In genomic region chr22:37157516-37158289, GRCh38 we compare ENCODE assay signal across 25 cellular contexts. TPM values are rescaled to one million over a fixed set of nuclear protein-coding genes. Genes with fewer than 3 reads are reported as not detected.
DNase-seq lines count a peak whose midpoint lies in the region; ATAC-seq, FAIRE-seq and TF ChIP-seq lines count a peak whose summit lies in the region.
"Had no signal": no experiment of that assay in that cellular context is flagged by ENCODE, and none has a peak within 500 bp of the region (broad histone marks: within the 10 kb centered on the region; RNA-seq: fewer than 3 reads in every experiment).

No MANE protein-coding gene starts in this region.

- CTCF ChIA-PET in CD8-positive, alpha-beta memory T cell (lab: Charles Lee), result interaction anchor here (1.3 to 2.4 kb wide), 2 partner anchors 36 to 42 kb away, joined by 3 to 7 read pairs; no protein-coding TSS in a partner anchor

- no peak overlapping the region for H3K27ac ChIP-seq in CD8-positive, alpha-beta memory T cell (ENCODE audit: low read depth, low read length)
- no peak overlapping the region for H3K27ac ChIP-seq in keratinocyte (ENCODE audit: control insufficient read depth, insufficient read depth, low read length)
- H3K27ac ChIP-seq: body of pancreas, dorsolateral prefrontal cortex, esophagus squamous epithelium, heart right ventricle, upper lobe of left lung had no signal

- peaks cover 9% of the 10 kb centered on the region for H3K9me3 Mint-ChIP-seq in T-helper 1 cell treated with Interleukin-12 subunit alpha and Interleukin-12 subunit beta and Interleukin-4 antibody, amounts not matched to agents 30 μg/mL and 1 μg/mL, for 36 hours
- H3K9me3 Mint-ChIP-seq in CD8-positive, alpha-beta memory T cell, result no peaks in the 10 kb centered on the region

- no peaks in the 10 kb centered on the region for H4K20me1 ChIP-seq in keratinocyte (ENCODE audit: control insufficient read depth, extremely low read depth, insufficient read depth, low read length)

- no peak overlapping the region for H3K4me2 ChIP-seq in keratinocyte (ENCODE audit: control insufficient read depth, extremely low read depth, insufficient read depth, low read depth, low read length)

- no peak overlapping the region for H3K4me3 Mint-ChIP-seq in T-helper 1 cell treated with Interleukin-12 subunit alpha and Interleukin-12 subunit beta and Interleukin-4 antibody, amounts not matched to agents 30 μg/mL and 1 μg/mL, for 36 hours
- peak overlapping the region in 4 of 7 donors; percentile 19 to 72 (median 52) for H3K4me3 Mint-ChIP-seq in CD8-positive, alpha-beta memory T cell
- H3K4me3 Mint-ChIP-seq: activated CD4-positive, alpha-beta T cell treated with anti-CD3 and anti-CD28 coated beads, Interleukin-2, amount 10 ng/mL, durations not matched to agents 7 days and 5 days had no signal

- no peak overlapping the region for H3K4me3 ChIP-seq in CD8-positive, alpha-beta memory T cell (ENCODE audit: low read length)
- H3K4me3 ChIP-seq in keratinocyte (ENCODE audit: control insufficient read depth in 2 of 3, extremely low read depth in 1 of 3, insufficient read depth in 2 of 3, low read depth in 1 of 3, low read length in 3 of 3) (no peak overlapping the region), foreskin fibroblast (ENCODE audit: low read depth in 1 of 2, low read length in 2 of 2) (no peak overlapping the region)
- H3K4me3 ChIP-seq: body of pancreas, dorsolateral prefrontal cortex, esophagus squamous epithelium, GM12878, heart right ventricle, upper lobe of left lung had no signal

- H3K27me3 Mint-ChIP-seq in T-helper 1 cell treated with Interleukin-12 subunit alpha and Interleukin-12 subunit beta and Interleukin-4 antibody, amounts not matched to agents 30 μg/mL and 1 μg/mL, for 36 hours (ENCODE audit: low read depth), result peaks cover 4% of the 10 kb centered on the region
- peaks cover 0 to 3% of the 10 kb centered on the region in 2 donors for H3K27me3 Mint-ChIP-seq in CD8-positive, alpha-beta memory T cell
- H3K27me3 Mint-ChIP-seq: activated CD4-positive, alpha-beta T cell treated with anti-CD3 and anti-CD28 coated beads, Interleukin-2, amount 10 ng/mL, durations not matched to agents 7 days and 5 days had no signal

- no peaks in the 10 kb centered on the region for H3K9me3 ChIP-seq in CD8-positive, alpha-beta memory T cell (ENCODE audit: low read length)
- peaks cover 4% of the 10 kb centered on the region for H3K9me3 ChIP-seq in keratinocyte (ENCODE audit: control insufficient read depth, low read depth, low read length)

- no peaks in the 10 kb centered on the region for H3K79me2 ChIP-seq in keratinocyte (ENCODE audit: control insufficient read depth, insufficient read depth, low read length)

- no peaks in the 10 kb centered on the region for H3K36me3 ChIP-seq in CD8-positive, alpha-beta memory T cell (ENCODE audit: insufficient read depth, low read length)
- H3K36me3 ChIP-seq in keratinocyte (ENCODE audit: control insufficient read depth in 2 of 2, extremely low read depth in 1 of 2, insufficient read depth in 2 of 2, low read length in 2 of 2), result no peaks in the 10 kb centered on the region
- H3K36me3 ChIP-seq: esophagus squamous epithelium, heart right ventricle, upper lobe of left lung had no signal

- H2AFZ ChIP-seq in keratinocyte (ENCODE audit: control insufficient read depth, low read length), result no peak overlapping the region

- H3K36me3 Mint-ChIP-seq in T-helper 1 cell treated with Interleukin-12 subunit alpha and Interleukin-12 subunit beta and Interleukin-4 antibody, amounts not matched to agents 30 μg/mL and 1 μg/mL, for 36 hours (ENCODE audit: low read depth), result peaks cover 3% of the 10 kb centered on the region
- no peaks in the 10 kb centered on the region for H3K36me3 Mint-ChIP-seq in CD8-positive, alpha-beta memory T cell

- no peaks in the 10 kb centered on the region for H3K27me3 ChIP-seq in CD8-positive, alpha-beta memory T cell (ENCODE audit: insufficient read depth, low read length, poor library complexity, severe bottlenecking)
- peaks cover 8% of the 10 kb centered on the region for H3K27me3 ChIP-seq in keratinocyte (ENCODE audit: control insufficient read depth, extremely low read depth, insufficient read depth, low read length)
- H3K27me3 ChIP-seq: body of pancreas, upper lobe of left lung had no signal

- POLR2A ChIA-PET in CD8-positive, alpha-beta memory T cell (lab: Charles Lee), result no interaction called here

- no peak overlapping the region for H3K9ac ChIP-seq in keratinocyte (ENCODE audit: control insufficient read depth, extremely low read depth, insufficient read depth, low read length)

- peak overlapping the region; percentile 13 for H3K27ac Mint-ChIP-seq in T-helper 1 cell treated with Interleukin-12 subunit alpha and Interleukin-12 subunit beta and Interleukin-4 antibody, amounts not matched to agents 30 μg/mL and 1 μg/mL, for 36 hours
- peak overlapping the region in 7 of 8 donors; percentile 51 to 99 (median 93) for H3K27ac Mint-ChIP-seq in CD8-positive, alpha-beta memory T cell

- H3K9me1 ChIP-seq in keratinocyte (ENCODE audit: control insufficient read depth, extremely low read depth, insufficient read depth, low read length), result no peaks in the 10 kb centered on the region

- no peak for TF ChIP-seq CTCF in keratinocyte (optimal IDR thresholded peaks at IDR 0.05 in 1 of 3, IDR thresholded peaks at IDR 0.05 in 1 of 3, conservative IDR thresholded peaks at IDR 0.05 in 1 of 3; ENCODE audit: extremely low read depth in 1 of 3, insufficient read depth in 2 of 3, low read length in 3 of 3)
- no peak for TF ChIP-seq CTCF in foreskin fibroblast (IDR thresholded peaks at IDR 0.05; ENCODE audit: low read depth, low read length)

- H3K4me1 ChIP-seq in CD8-positive, alpha-beta memory T cell (ENCODE audit: insufficient read depth, low read length), result peaks cover 30% of the 10 kb centered on the region
- no peaks in the 10 kb centered on the region for H3K4me1 ChIP-seq in keratinocyte (ENCODE audit: control insufficient read depth, extremely low read depth, insufficient read depth, low read length)
- H3K4me1 ChIP-seq: body of pancreas, esophagus squamous epithelium, upper lobe of left lung had no signal

- no peak for DNase-seq in T-helper 1 cell
- DNase-seq in CD8-positive, alpha-beta memory T cell, result no peak
- DNase-seq in keratinocyte (ENCODE audit: low read depth, low spot score), result no peak
- DNase-seq in foreskin fibroblast, result no peak
- no peak for DNase-seq in stimulated activated naive CD4-positive, alpha-beta T cell (lab: John Stamatoyannopoulos, UW)
- DNase-seq in mesenteric fat pad (ENCODE audit: low spot score), result no peak
- DNase-seq: 8988T; activated CD4-positive, alpha-beta T cell treated with anti-CD3 and anti-CD28 coated beads, Interleukin-2, amount 10 ng/mL, durations not matched to agents 7 days and 5 days; body of pancreas; dorsolateral prefrontal cortex; esophagus squamous epithelium; H7; heart right ventricle; MM.1S; NCI-H774; nucleus accumbens; stimulated activated CD4-positive, alpha-beta T cell treated with anti-CD3 and anti-CD28 coated beads, Interleukin-4, amount 100 ng/mL, for 4 hours; upper lobe of left lung had no signal

- peak; percentile 45 for ATAC-seq in SK-N-SH treated with all-trans-retinoic acid at 6 μM for 48 hours
- ATAC-seq: body of pancreas, GM12878, heart right ventricle, Panc1, sciatic nerve had no signal

- FAIRE-seq in keratinocyte (lab: Jason Lieb, UNC), result peak; percentile 29
- FAIRE-seq: GM12878, HTR-8/SVneo had no signal

- dilution Hi-C loops in keratinocyte (cut with MboI; ENCODE audit: extremely low pct_ligation_motif_present, low sequenced_read_pairs), result no loop called here

- peaks cover 52% of the 10 kb centered on the region for H3K4me1 Mint-ChIP-seq in T-helper 1 cell treated with Interleukin-12 subunit alpha and Interleukin-12 subunit beta and Interleukin-4 antibody, amounts not matched to agents 30 μg/mL and 1 μg/mL, for 36 hours (ENCODE audit: low read depth)
- H3K4me1 Mint-ChIP-seq in CD8-positive, alpha-beta memory T cell, result peaks cover 54 to 63% (median 59%) of the 10 kb centered on the region in 3 donors

RNA-seq across cellular contexts. Expression of gene IL2RB, which starts 8.0 kb away (rescaled TPM):
- total RNA-seq in CD8-positive, alpha-beta memory T cell, result 100 to 1,000 TPM; 238 to 243 TPM
- 459 TPM for polyA plus RNA-seq in CD8-positive, alpha-beta memory T cell
- polyA plus RNA-seq in keratinocyte, result 0.08 to 0.24 TPM (median 0.12 TPM) in 3 replicates
- not detected for polyA plus RNA-seq in keratinocyte (2011; ENCODE audit: low read depth)
- 0.07 and 0.22 TPM in 2 replicates for polyA plus RNA-seq in keratinocyte (2011; cell fraction: cytosol; rRNA removed)
- 0.79 and 0.83 TPM in 2 replicates for polyA plus RNA-seq in keratinocyte (2011; cell fraction: nucleus; rRNA removed)
- polyA plus RNA-seq in keratinocyte (2012; ENCODE audit: low replicate concordance), result 0.19 and 0.27 TPM in 2 replicates
- polyA minus RNA-seq in keratinocyte, result 0.07 to 0.48 TPM in 2 of 3 replicates, not detected in the other
- not detected for polyA minus RNA-seq in keratinocyte (2011; cell fraction: cytosol; rRNA and poly(A)+ RNA removed)
- polyA minus RNA-seq in keratinocyte (2011; cell fraction: nucleus; rRNA and poly(A)+ RNA removed), result 0.70 TPM in 1 of 2 replicates, not detected in the other
- total RNA-seq in mesenteric fat pad, result 1.7 TPM

RNA-seq across cellular contexts. Expression of gene C1QTNF6, which starts 30.3 kb away (rescaled TPM):
- total RNA-seq in CD8-positive, alpha-beta memory T cell, result 1 to 10 TPM; 3.6 to 4.3 TPM
- 1.8 TPM for polyA plus RNA-seq in CD8-positive, alpha-beta memory T cell
- polyA plus RNA-seq in keratinocyte, result 17.1 to 28.2 TPM (median 25.4 TPM) in 3 replicates
- polyA plus RNA-seq in keratinocyte (2011; ENCODE audit: low read depth), result 5.9 TPM
- polyA plus RNA-seq in keratinocyte (2011; cell fraction: cytosol; rRNA removed), result 16.4 and 20.3 TPM in 2 replicates
- 76.5 and 95.8 TPM in 2 replicates for polyA plus RNA-seq in keratinocyte (2011; cell fraction: nucleus; rRNA removed)
- 13.1 and 26.3 TPM in 2 replicates for polyA plus RNA-seq in keratinocyte (2012; ENCODE audit: low replicate concordance)
- 12.5 to 42.9 TPM (median 15.4 TPM) in 3 replicates for polyA minus RNA-seq in keratinocyte
- 27.2 TPM for polyA minus RNA-seq in keratinocyte (2011; cell fraction: cytosol; rRNA and poly(A)+ RNA removed)
- 26.8 and 29.2 TPM in 2 replicates for polyA minus RNA-seq in keratinocyte (2011; cell fraction: nucleus; rRNA and poly(A)+ RNA removed)
- 1.3 TPM for total RNA-seq in mesenteric fat pad

RNA-seq across cellular contexts. Expression of gene TMPRSS6, which starts 48.2 kb away (rescaled TPM):
- total RNA-seq in CD8-positive, alpha-beta memory T cell, result under 1 TPM; 0.42 to 0.68 TPM
- 0.16 TPM for polyA plus RNA-seq in CD8-positive, alpha-beta memory T cell
- not detected in 3 replicates for polyA plus RNA-seq in keratinocyte
- not detected for polyA plus RNA-seq in keratinocyte (2011; ENCODE audit: low read depth)
- not detected in 2 replicates for polyA plus RNA-seq in keratinocyte (2011; cell fraction: cytosol; rRNA removed)
- not detected in 2 replicates for polyA plus RNA-seq in keratinocyte (2011; cell fraction: nucleus; rRNA removed)
- 0.06 and 0.14 TPM in 2 replicates for polyA plus RNA-seq in keratinocyte (2012; ENCODE audit: low replicate concordance)
- not detected in 3 replicates for polyA minus RNA-seq in keratinocyte
- not detected for polyA minus RNA-seq in keratinocyte (2011; cell fraction: cytosol; rRNA and poly(A)+ RNA removed)
- not detected in 2 replicates for polyA minus RNA-seq in keratinocyte (2011; cell fraction: nucleus; rRNA and poly(A)+ RNA removed)
- total RNA-seq in mesenteric fat pad, result not detected
- total RNA-seq: dorsolateral prefrontal cortex, H7, heart right ventricle, kidney epithelial cell, sciatic nerve had no signal
- polyA plus RNA-seq: heart right ventricle had no signal

RNA-seq across cellular contexts. Expression of gene SSTR3, which starts 54.6 kb away (rescaled TPM):
- total RNA-seq in CD8-positive, alpha-beta memory T cell, result under 1 TPM; 0.24 to 0.62 TPM
- 0.59 TPM for polyA plus RNA-seq in CD8-positive, alpha-beta memory T cell
- polyA plus RNA-seq in keratinocyte, result not detected in 3 replicates
- polyA plus RNA-seq in keratinocyte (2011; ENCODE audit: low read depth), result not detected
- polyA plus RNA-seq in keratinocyte (2011; cell fraction: cytosol; rRNA removed), result not detected in 2 replicates
- not detected in 2 replicates for polyA plus RNA-seq in keratinocyte (2011; cell fraction: nucleus; rRNA removed)
- polyA plus RNA-seq in keratinocyte (2012; ENCODE audit: low replicate concordance), result not detected in 2 replicates
- not detected in 3 replicates for polyA minus RNA-seq in keratinocyte
- polyA minus RNA-seq in keratinocyte (2011; cell fraction: cytosol; rRNA and poly(A)+ RNA removed), result not detected
- polyA minus RNA-seq in keratinocyte (2011; cell fraction: nucleus; rRNA and poly(A)+ RNA removed), result not detected in 2 replicates
- not detected for total RNA-seq in mesenteric fat pad
- total RNA-seq: esophagus squamous epithelium, heart right ventricle, kidney epithelial cell, sciatic nerve had no signal
- polyA plus RNA-seq: heart right ventricle had no signal

Comparison
In these comparisons a context has a peak if more than half of its experiments do, and no peak if none do; other contexts are left out.
1. RNA of gene IL2RB, which starts 8.0 kb away (total RNA-seq): 238 to 243 TPM in CD8-positive, alpha-beta memory T cell; 1.7 TPM in mesenteric fat pad (single experiment); every median in the first group is over 10 times any median in the second.